16 cellular contexts compared by ENCODE assay signal in the genomic region with DNA sequence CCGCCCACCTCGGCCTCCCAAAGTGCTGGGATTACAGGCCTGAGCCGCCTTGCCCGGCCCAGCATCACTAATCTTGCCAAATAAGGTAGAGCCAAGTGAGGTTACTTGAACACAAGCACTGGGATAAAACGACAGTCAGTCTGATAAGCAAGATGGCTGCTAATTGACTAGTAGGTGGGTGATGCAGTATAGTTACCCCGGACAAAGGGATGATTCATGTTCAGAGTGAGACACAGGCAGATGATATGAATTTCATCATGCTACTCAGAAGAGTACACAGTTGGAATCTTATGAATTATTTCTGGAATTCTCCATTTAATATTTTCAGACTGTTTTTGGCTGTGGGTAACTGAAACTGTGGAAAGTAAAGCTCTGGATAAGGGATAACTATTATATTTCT.
A peak's percentile ranks its signal among the peaks of the same experiment; 100 is the strongest.
DNase-seq lines count a peak whose midpoint lies in the region; FAIRE-seq and TF ChIP-seq lines count a peak whose summit lies in the region.
"Had no signal": no experiment of that assay in that cellular context is flagged by ENCODE, and none has a peak within 500 bp of the region (broad histone marks: within the 10 kb centered on the region; RNA-seq: fewer than 3 reads in every experiment).

No MANE protein-coding gene starts in this region.

- H3K4me1 Mint-ChIP-seq in chondrocyte (ENCODE audit: low read depth), result peaks cover 10% of the 10 kb centered on the region
- H3K4me1 Mint-ChIP-seq: activated CD4-positive, alpha-beta T cell treated with anti-CD3 and anti-CD28 coated beads, Interleukin-2, amount 10 ng/mL, durations not matched to agents 7 days and 5 days had no signal

- H3K27ac ChIP-seq in ACC112 (ENCODE audit: low read depth, low read length), result no peak overlapping the region
- H3K27ac ChIP-seq: BLaER1 treated with 17β-estradiol and CSF1 and Interleukin-3, amounts not matched to agents 10 nM and 100 nM; heart right ventricle; upper lobe of left lung had no signal

- no peak overlapping the region for H3K4me3 ChIP-seq in ACC112 (ENCODE audit: low read depth, low read length)
- H3K4me3 ChIP-seq: BLaER1 treated with 17β-estradiol and CSF1 and Interleukin-3, amounts not matched to agents 10 nM and 100 nM; heart right ventricle; upper lobe of left lung had no signal

- peak overlapping the region; percentile 31 for H2AFZ ChIP-seq in ACC112 (ENCODE audit: low read length, unreplicated experiment)

- no peak for FAIRE-seq in urothelium cell line (lab: Jason Lieb, UNC)
- FAIRE-seq: A204.1 had no signal

- no peaks in the 10 kb centered on the region for H3K36me3 ChIP-seq in ACC112 (ENCODE audit: insufficient read depth, low read length)
- H3K36me3 ChIP-seq: BLaER1 treated with 17β-estradiol and CSF1 and Interleukin-3, amounts not matched to agents 10 nM and 100 nM; heart right ventricle; upper lobe of left lung had no signal

- no peaks in the 10 kb centered on the region for H3K27me3 Mint-ChIP-seq in chondrocyte (ENCODE audit: low read depth)
- H3K27me3 Mint-ChIP-seq: activated CD4-positive, alpha-beta T cell treated with anti-CD3 and anti-CD28 coated beads, Interleukin-2, amount 10 ng/mL, durations not matched to agents 7 days and 5 days had no signal

- peak; percentile 10 for DNase-seq in M059J (ENCODE audit: low read depth)
- no peak for DNase-seq in chondrocyte (ENCODE audit: low spot score)
- DNase-seq in kidney tubule cell (ENCODE audit: low spot score), result peak; percentile 32
- DNase-seq in NCI-H1694 treated with DMSO at 0.1 percent for 48 hours (lab: John Stamatoyannopoulos, UW), result no peak
- DNase-seq in urothelium cell line (ENCODE audit: low spot score), result no peak
- DNase-seq in activated CD8-positive, alpha-beta memory T cell treated with anti-CD3 and anti-CD28 coated beads, Interleukin-2, amount 50 U/mL, for 4 hours, result no peak
- DNase-seq in stimulated activated CD4-positive, alpha-beta T cell treated with anti-CD3 and anti-CD28 coated beads, Interleukin-15, amount 100 ng/mL, for 24 hours, result no peak
- DNase-seq: activated CD4-positive, alpha-beta T cell treated with anti-CD3 and anti-CD28 coated beads, Interleukin-2, amount 10 ng/mL, durations not matched to agents 7 days and 5 days; heart right ventricle; MM.1S; NCI-H1436; SHP77 treated with DMSO at 0.1 percent for 48 hours; upper lobe of left lung had no signal

- no peak overlapping the region for H3K4me3 Mint-ChIP-seq in chondrocyte (ENCODE audit: unreplicated experiment)
- H3K4me3 Mint-ChIP-seq: activated CD4-positive, alpha-beta T cell treated with anti-CD3 and anti-CD28 coated beads, Interleukin-2, amount 10 ng/mL, durations not matched to agents 7 days and 5 days had no signal

- H3K79me2 ChIP-seq in ACC112 (ENCODE audit: control insufficient read depth, insufficient read depth, low read length, unreplicated experiment), result no peaks in the 10 kb centered on the region

- H3K36me3 Mint-ChIP-seq in chondrocyte (ENCODE audit: low read depth), result peaks cover 4% of the 10 kb centered on the region

- peaks cover 33% of the 10 kb centered on the region for H3K9me3 Mint-ChIP-seq in chondrocyte (ENCODE audit: low read depth)

- no peak for TF ChIP-seq CTCF in chondrocyte (IDR thresholded peaks at IDR 0.05)

- H3K4me1 ChIP-seq in ACC112 (ENCODE audit: control insufficient read depth, insufficient read depth, low read length, unreplicated experiment), result no peaks in the 10 kb centered on the region
- H3K4me1 ChIP-seq: BLaER1 treated with 17β-estradiol and CSF1 and Interleukin-3, amounts not matched to agents 10 nM and 100 nM; heart right ventricle; upper lobe of left lung had no signal

- peak overlapping the region; percentile 65 for H3K27ac Mint-ChIP-seq in chondrocyte (ENCODE audit: unreplicated experiment)
- H3K27ac Mint-ChIP-seq: activated CD4-positive, alpha-beta T cell treated with anti-CD3 and anti-CD28 coated beads, Interleukin-2, amount 10 ng/mL, durations not matched to agents 7 days and 5 days had no signal

- no peaks in the 10 kb centered on the region for H3K27me3 ChIP-seq in ACC112 (ENCODE audit: insufficient read depth, low read length)
- H3K27me3 ChIP-seq: BLaER1 treated with 17β-estradiol and CSF1 and Interleukin-3, amounts not matched to agents 10 nM and 100 nM; heart right ventricle; upper lobe of left lung had no signal

Comparison
In these comparisons a context has a peak if more than half of its experiments do, and no peak if none do; other contexts are left out.
1. DNase-seq: peak in M059J (single experiment) and kidney tubule cell (single experiment); none in chondrocyte (single experiment), NCI-H1694 treated with DMSO at 0.1 percent for 48 hours (single experiment), urothelium cell line (single experiment), activated CD8-positive, alpha-beta memory T cell treated with anti-CD3 and anti-CD28 coated beads, Interleukin-2, amount 50 U/mL, for 4 hours (single experiment) and stimulated activated CD4-positive, alpha-beta T cell treated with anti-CD3 and anti-CD28 coated beads, Interleukin-15, amount 100 ng/mL, for 24 hours (single experiment).